ENCODE assay signal across 8 cellular contexts in the genomic region with DNA sequence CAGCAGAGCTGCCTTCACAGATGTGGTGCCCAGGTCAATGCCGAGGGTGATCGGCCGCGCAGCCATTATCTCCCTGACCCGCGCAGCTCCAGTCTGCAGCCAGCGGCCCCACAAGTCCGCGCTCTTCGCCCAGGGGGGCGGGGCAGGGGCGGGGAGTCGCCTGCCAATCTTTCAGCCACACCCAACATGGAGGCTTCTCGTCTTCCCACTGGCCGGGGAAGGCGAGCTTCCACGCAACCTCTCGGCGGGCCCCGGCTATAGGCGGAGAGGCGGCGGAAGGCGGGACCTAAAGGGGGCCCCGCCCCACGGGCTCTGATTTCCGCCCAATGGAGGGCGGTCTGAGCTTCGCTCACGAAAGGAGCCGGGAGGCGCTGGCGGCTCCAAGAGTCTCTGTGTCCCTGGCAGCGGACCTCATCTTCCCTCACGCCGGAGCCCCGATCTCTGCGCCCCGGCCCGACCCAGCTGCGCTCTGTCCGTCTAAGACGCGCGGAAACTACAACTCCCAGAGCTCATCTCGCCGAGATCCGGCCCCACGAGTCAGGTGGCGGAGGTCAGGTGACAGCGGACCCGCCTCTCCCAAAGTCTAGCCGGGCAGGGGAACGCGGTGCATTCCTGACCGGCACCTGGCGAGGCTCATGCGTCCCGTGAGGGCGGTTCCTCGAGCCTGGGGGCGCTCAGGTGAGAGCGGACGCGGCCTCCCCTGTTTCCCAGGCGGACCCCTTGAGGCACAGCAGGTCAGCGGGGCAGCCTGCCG. TPM values are rescaled to one million over a fixed set of nuclear protein-coding genes. Genes with fewer than 3 reads are reported as not detected.
DNase-seq lines count a peak whose midpoint lies in the region; ATAC-seq and TF ChIP-seq lines count a peak whose summit lies in the region.

Gene CTNS, plus strand, starts transcription at position 607 of the 754 bp plus-strand sequence. CDS start 3,447 bp downstream, outside the sequence.
A gene with protein sequence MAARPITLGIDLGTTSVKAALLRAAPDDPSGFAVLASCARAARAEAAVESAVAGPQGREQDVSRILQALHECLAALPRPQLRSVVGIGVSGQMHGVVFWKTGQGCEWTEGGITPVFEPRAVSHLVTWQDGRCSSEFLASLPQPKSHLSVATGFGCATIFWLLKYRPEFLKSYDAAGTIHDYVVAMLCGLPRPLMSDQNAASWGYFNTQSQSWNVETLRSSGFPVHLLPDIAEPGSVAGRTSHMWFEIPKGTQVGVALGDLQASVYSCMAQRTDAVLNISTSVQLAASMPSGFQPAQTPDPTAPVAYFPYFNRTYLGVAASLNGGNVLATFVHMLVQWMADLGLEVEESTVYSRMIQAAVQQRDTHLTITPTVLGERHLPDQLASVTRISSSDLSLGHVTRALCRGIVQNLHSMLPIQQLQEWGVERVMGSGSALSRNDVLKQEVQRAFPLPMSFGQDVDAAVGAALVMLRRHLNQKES (minus strand): TSS at position 97 of the 754 bp plus-strand sequence. CDS start 31 bp downstream, at position 66.

- no peaks in the 10 kb centered on the region for H3K27me3 ChIP-seq in AG04450 (ENCODE audit: control insufficient read depth, insufficient read depth, low read length)

- peak within 1 kb of the TSS; percentile 97 for H3K4me3 Mint-ChIP-seq in WTC11

- CTCF ChIA-PET in AG04450 (lab: Charles Lee): interaction anchor here (1.1 to 2.7 kb wide), 3 partner anchors 11 to 588 kb away, joined by 5 to 13 read pairs (median 8); no protein-coding TSS in a partner anchor
- CTCF ChIA-PET in WTC11 (lab: Charles Lee): interaction anchor here (0.9 to 3.2 kb wide), 12 partner anchors 11 to 623 kb away, joined by 3 to 25 read pairs (median 7); partner anchors contain the start of gene NCBP3

- H3K9me3 Mint-ChIP-seq in WTC11: no peaks in the 10 kb centered on the region

- POLR2A ChIA-PET in AG04450 (lab: Yijun Ruan, JAX): interaction anchor here (0.5 to 2.3 kb wide), 11 partner anchors 10 to 587 kb away, joined by 3 to 32 read pairs (median 3); partner anchors contain the start of gene TAX1BP3
- POLR2A ChIA-PET in WTC11 (lab: Charles Lee): interaction anchor here (0.6 to 1.4 kb wide), 6 partner anchors 10 to 901 kb away, joined by 3 to 6 read pairs (median 4); partner anchors contain the start of genes EMC6 and TAX1BP3

- peak within 1 kb of the TSS; percentile 100 for H3K27ac Mint-ChIP-seq in WTC11

- no peaks in the 10 kb centered on the region for H3K27me3 Mint-ChIP-seq in WTC11 (ENCODE audit: low read depth)

- peaks cover 27% of the 10 kb centered on the region for H3K4me1 Mint-ChIP-seq in WTC11

- peak within 1 kb of the TSS; percentile 84 for H3K4me3 ChIP-seq in AG04450 (ENCODE audit: low read depth, low read length)
- peak within 1 kb of the TSS; percentile 90 to 97 for H3K4me3 ChIP-seq in cardiac fibroblast (replicated peaks in 1 of 2; ENCODE audit: low read depth in 2 of 2, low read length in 2 of 2)

- DNase-seq in AG04450 (ENCODE audit: low read depth, low spot score) (peak; percentile 85), NCI-H226 (peak; percentile 92), WTC11 (ENCODE audit: low spot score) (peak; percentile 97), cardiac fibroblast (ENCODE audit: low read depth in 2 of 2) (peak; percentile 96 to 98), iPS-NIHi7 (ENCODE audit: extremely low spot score) (peak; percentile 100), smooth muscle cell of the brain vasculature (ENCODE audit: low read depth, low spot score) (peak; percentile 82)

- H3K27ac ChIP-seq in AG04450 (ENCODE audit: low read depth, low read length): peak within 1 kb of the TSS; percentile 99

- TF ChIP-seq CTCF in AG04450 (IDR thresholded peaks at IDR 0.05; ENCODE audit: low read depth, low read length) (no peak), WTC11 (IDR thresholded peaks at IDR 0.05) (no peak), cardiac fibroblast (IDR thresholded peaks at IDR 0.05; ENCODE audit: low read depth, low read length) (no peak)

- H3K9me3 ChIP-seq in AG04450 (ENCODE audit: control insufficient read depth, insufficient read depth, low read length): no peaks in the 10 kb centered on the region

- peaks cover 8% of the 10 kb centered on the region; the same call in 1 of the 2 replicates for H3K36me3 Mint-ChIP-seq in WTC11

- peak; percentile 94 for ATAC-seq in GM18909 (IDR thresholded peaks at IDR 0.05; ENCODE audit: poor library complexity, unreplicated experiment)
- ATAC-seq in HG03175 (IDR thresholded peaks at IDR 0.05; ENCODE audit: unreplicated experiment): peak; percentile 94
- peak; percentile 97 for ATAC-seq in WTC11

TF ChIP-seq in WTC11, 78 proteins besides CTCF, POLR2A, EP300 and RAD21 (continues in another document):
- TF ChIP-seq FOXJ3 (CRISPR knock-in tag; IDR thresholded peaks at IDR 0.05; ENCODE audit: borderline replicate concordance) (no peak), NR3C1 (CRISPR knock-in tag; conservative IDR thresholded peaks at IDR 0.05; ENCODE audit: low read depth) (no peak), ZNF317 (CRISPR knock-in tag; IDR thresholded peaks at IDR 0.05; ENCODE audit: borderline replicate concordance, low read depth) (no peak), TEAD4 (CRISPR knock-in tag; IDR thresholded peaks at IDR 0.05) (peak; percentile 56), HMGA2 (CRISPR knock-in tag; IDR thresholded peaks at IDR 0.05) (no peak), ZNF138 (CRISPR knock-in tag; conservative IDR thresholded peaks at IDR 0.05) (no peak; the same call in 1 of the 2 replicates), GABPB1 (CRISPR knock-in tag; IDR thresholded peaks at IDR 0.05) (peak; percentile 53; the same call in 1 of the 2 replicates), CREB1 (CRISPR knock-in tag; IDR thresholded peaks at IDR 0.05) (no peak), TCF7 (CRISPR knock-in tag; IDR thresholded peaks at IDR 0.05; ENCODE audit: low read depth) (no peak), ZNF121 (CRISPR knock-in tag; IDR thresholded peaks at IDR 0.05) (no peak), PREB (CRISPR knock-in tag; IDR thresholded peaks at IDR 0.05; ENCODE audit: borderline replicate concordance) (no peak), NFYB (CRISPR knock-in tag; conservative IDR thresholded peaks at IDR 0.05; ENCODE audit: low read depth) (peak; percentile 65), CREM (CRISPR knock-in tag; IDR thresholded peaks at IDR 0.05) (no peak; the same call in 1 of the 2 replicates), KAT7 (CRISPR knock-in tag; IDR thresholded peaks at IDR 0.05; ENCODE audit: borderline replicate concordance) (no peak), ZNF232 (CRISPR knock-in tag; IDR thresholded peaks at IDR 0.05) (no peak; the same call in 1 of the 2 replicates), SMAD4 (CRISPR knock-in tag; IDR thresholded peaks at IDR 0.05) (no peak), IRF2 (CRISPR knock-in tag; IDR thresholded peaks at IDR 0.05; ENCODE audit: borderline replicate concordance, low read depth) (no peak), JUN (CRISPR knock-in tag; IDR thresholded peaks at IDR 0.05) (0 out of 2 replicates have a peak, but pooled peaks have one; percentile 61), CBFB (CRISPR knock-in tag; IDR thresholded peaks at IDR 0.05; ENCODE audit: low read depth) (0 out of 2 replicates have a peak, but pooled peaks have one; percentile 6), RORB (CRISPR knock-in tag; IDR thresholded peaks at IDR 0.05) (no peak), NFATC4 (CRISPR knock-in tag; IDR thresholded peaks at IDR 0.05) (no peak), ATF6 (CRISPR knock-in tag; IDR thresholded peaks at IDR 0.05) (no peak), FOXP1 (CRISPR knock-in tag; IDR thresholded peaks at IDR 0.05; ENCODE audit: borderline replicate concordance) (no peak; the same call in 1 of the 2 replicates)
- TF ChIP-seq, protein P1, sequence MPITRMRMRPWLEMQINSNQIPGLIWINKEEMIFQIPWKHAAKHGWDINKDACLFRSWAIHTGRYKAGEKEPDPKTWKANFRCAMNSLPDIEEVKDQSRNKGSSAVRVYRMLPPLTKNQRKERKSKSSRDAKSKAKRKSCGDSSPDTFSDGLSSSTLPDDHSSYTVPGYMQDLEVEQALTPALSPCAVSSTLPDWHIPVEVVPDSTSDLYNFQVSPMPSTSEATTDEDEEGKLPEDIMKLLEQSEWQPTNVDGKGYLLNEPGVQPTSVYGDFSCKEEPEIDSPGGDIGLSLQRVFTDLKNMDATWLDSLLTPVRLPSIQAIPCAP (CRISPR knock-in tag; IDR thresholded peaks at IDR 0.05): no peak

RNA-seq across cellular contexts. Expression of gene CTNS, which starts in this region (rescaled TPM):
- 4.2 and 5.7 TPM in 2 replicates for polyA plus RNA-seq in AG04450 (2011; rRNA removed)
- 6.4 and 6.7 TPM in 2 replicates for polyA minus RNA-seq in AG04450 (2011; rRNA and poly(A)+ RNA removed)
- total RNA-seq in WTC11 (2021): 10.7 to 11.9 TPM (median 11.8 TPM) in 3 replicates

RNA-seq across cellular contexts. Expression of the second gene that starts in this region (rescaled TPM):
- 8.7 and 10.9 TPM in 2 replicates for polyA plus RNA-seq in AG04450 (2011; rRNA removed)
- 14.9 and 20.0 TPM in 2 replicates for polyA minus RNA-seq in AG04450 (2011; rRNA and poly(A)+ RNA removed)
- total RNA-seq in WTC11 (2021): 29.0 to 29.3 TPM (median 29.2 TPM) in 3 replicates

Comparison
In these comparisons a context has a peak if more than half of its experiments do, and no peak if none do; other contexts are left out.
1. Peak in every context shown above with its lines: DNase-seq, ATAC-seq, H3K4me3 ChIP-seq and H3K27ac ChIP-seq.